In the genomic region with DNA sequence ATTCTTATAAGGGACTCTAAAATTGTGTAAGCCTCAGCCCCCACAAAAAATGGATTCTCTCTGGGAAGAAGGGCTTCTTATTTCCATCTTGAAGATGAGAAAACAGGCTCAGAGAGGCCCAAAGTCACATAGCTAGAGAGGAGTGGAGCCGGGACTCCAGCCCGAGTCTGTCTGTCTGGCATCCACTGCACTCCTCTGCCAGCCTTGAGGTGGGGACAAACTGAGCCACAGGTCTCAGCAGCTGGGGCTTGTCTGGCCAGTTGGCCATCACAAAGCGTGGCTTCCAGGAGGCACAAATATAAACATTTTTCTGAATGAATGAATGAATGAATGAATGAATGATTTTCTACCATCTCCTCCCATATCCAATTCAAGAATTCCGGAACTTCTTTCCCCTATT, we compare ENCODE assay signal across 38 cellular contexts. TPM values are rescaled to one million over a fixed set of nuclear protein-coding genes. Genes with fewer than 3 reads are reported as not detected.
"Had no signal": no experiment of that assay in that cellular context is flagged by ENCODE, and none has a peak within 500 bp of the region (broad histone marks: within the 10 kb centered on the region; RNA-seq: fewer than 3 reads in every experiment).

No MANE protein-coding gene starts in this region.

- H3K27me3 Mint-ChIP-seq: activated naive CD8-positive, alpha-beta T cell treated with anti-CD3 and anti-CD28 coated beads, Interleukin-2, amount 50 U/mL, for 24 hours had no signal

- H3K27ac ChIP-seq: adrenal gland, ascending aorta, body of pancreas, brain microvascular endothelial cell, breast epithelium, cardiac muscle cell had no signal

- H3K36me3 Mint-ChIP-seq: activated naive CD4-positive, alpha-beta T cell treated with anti-CD3 and anti-CD28 coated beads, Interleukin-2, amount 10 ng/mL, durations not matched to agents 7 days and 5 days; activated naive CD4-positive, alpha-beta T cell treated with anti-CD3 and anti-CD28 coated beads, Interleukin-2, amount 50 U/mL, for 24 hours; activated naive CD4-positive, alpha-beta T cell treated with anti-CD3 and anti-CD28 coated beads, Interleukin-2, amount 50 U/mL, for 72 hours; activated naive CD8-positive, alpha-beta T cell; activated naive CD8-positive, alpha-beta T cell treated with anti-CD3 and anti-CD28 coated beads for 36 hours; activated naive CD8-positive, alpha-beta T cell treated with anti-CD3 and anti-CD28 coated beads, Interleukin-2, amount 10 ng/mL, durations not matched to agents 7 days and 5 days; brain had no signal

- H3K9me3 ChIP-seq: adrenal gland, ascending aorta, body of pancreas, breast epithelium had no signal

- H3K27me3 ChIP-seq: adrenal gland, ascending aorta, body of pancreas, cardiac muscle cell had no signal

- H3K4me3 Mint-ChIP-seq: activated naive CD4-positive, alpha-beta T cell treated with anti-CD3 and anti-CD28 coated beads for 36 hours; activated naive CD4-positive, alpha-beta T cell treated with anti-CD3 and anti-CD28 coated beads, Interleukin-2, amount 10 ng/mL, durations not matched to agents 7 days and 5 days; activated naive CD4-positive, alpha-beta T cell treated with anti-CD3 and anti-CD28 coated beads, Interleukin-2, amount 50 U/mL, for 24 hours; activated naive CD8-positive, alpha-beta T cell; activated naive CD8-positive, alpha-beta T cell treated with anti-CD3 and anti-CD28 coated beads for 36 hours; activated naive CD8-positive, alpha-beta T cell treated with anti-CD3 and anti-CD28 coated beads, Interleukin-2, amount 10 ng/mL, durations not matched to agents 7 days and 5 days; activated naive CD8-positive, alpha-beta T cell treated with anti-CD3 and anti-CD28 coated beads, Interleukin-2, amount 50 U/mL, for 24 hours; activated T-cell treated with anti-CD3 and anti-CD28 coated beads, Interleukin-2, amount 50 U/mL, for 24 hours; activated T-cell treated with anti-CD3 and anti-CD28 coated beads, Interleukin-2, amount 50 U/mL, for 4 hours; activated T-cell treated with anti-CD3 and anti-CD28 coated beads, Interleukin-2, amount 50 U/mL, for 72 hours; activated T-helper 1 cell treated with anti-CD3 and anti-CD28 coated beads, Interleukin-12 subunit alpha, Interleukin-12 subunit beta, Interleukin-2, Interleukin-4 antibody, amounts not matched to agents 30 ng/mL and 10 ng/mL and 1 ng/mL, durations not matched to agents 14 hours and 24 hours and 36 hours; activated T-helper 17 cell treated with anti-CD3 and anti-CD28 coated beads, Interleukin-2, amount 50 U/mL, for 72 hours; brain; central memory CD8-positive, alpha-beta T cell had no signal

- ATAC-seq: activated naive CD4-positive, alpha-beta T cell treated with anti-CD3 and anti-CD28 coated beads, Interleukin-2, amount 50 U/mL, for 72 hours; activated naive CD8-positive, alpha-beta T cell treated with anti-CD3 and anti-CD28 coated beads, Interleukin-2, amount 50 U/mL, for 24 hours; activated T-cell treated with anti-CD3 and anti-CD28 coated beads, Interleukin-2, amount 50 U/mL, for 4 hours; activated T-cell treated with anti-CD3 and anti-CD28 coated beads, Interleukin-2, amount 50 U/mL, for 72 hours; activated T-helper 17 cell treated with anti-CD3 and anti-CD28 coated beads, Interleukin-2, amount 50 U/mL, for 72 hours; body of pancreas had no signal

- H3K27ac Mint-ChIP-seq: activated naive CD4-positive, alpha-beta T cell treated with anti-CD3 and anti-CD28 coated beads for 36 hours; activated naive CD4-positive, alpha-beta T cell treated with anti-CD3 and anti-CD28 coated beads, Interleukin-2, amount 10 ng/mL, durations not matched to agents 7 days and 5 days; activated naive CD4-positive, alpha-beta T cell treated with anti-CD3 and anti-CD28 coated beads, Interleukin-2, amount 50 U/mL, for 24 hours; activated naive CD4-positive, alpha-beta T cell treated with anti-CD3 and anti-CD28 coated beads, Interleukin-2, amount 50 U/mL, for 72 hours; activated naive CD8-positive, alpha-beta T cell; activated naive CD8-positive, alpha-beta T cell treated with anti-CD3 and anti-CD28 coated beads for 36 hours; activated naive CD8-positive, alpha-beta T cell treated with anti-CD3 and anti-CD28 coated beads, Interleukin-2, amount 10 ng/mL, durations not matched to agents 7 days and 5 days; activated naive CD8-positive, alpha-beta T cell treated with anti-CD3 and anti-CD28 coated beads, Interleukin-2, amount 50 U/mL, for 24 hours; activated T-cell treated with anti-CD3 and anti-CD28 coated beads, Interleukin-2, amount 50 U/mL, for 24 hours; activated T-cell treated with anti-CD3 and anti-CD28 coated beads, Interleukin-2, amount 50 U/mL, for 72 hours; activated T-helper 1 cell treated with anti-CD3 and anti-CD28 coated beads, Interleukin-12 subunit alpha, Interleukin-12 subunit beta, Interleukin-2, Interleukin-4 antibody, amounts not matched to agents 30 ng/mL and 10 ng/mL and 1 ng/mL, durations not matched to agents 14 hours and 24 hours and 36 hours; activated T-helper 17 cell treated with anti-CD3 and anti-CD28 coated beads, Interleukin-2, amount 50 U/mL, for 72 hours; activated T-helper 2 cell treated with anti-CD3 and anti-CD28 coated beads, Interferon-gamma antibody, Interleukin-2, Interleukin-4, amounts not matched to agents 10 μg/mL and 5 μg/mL and 100 μg/mL, durations not matched to agents 14 hours and 24 hours and 36 hours; brain had no signal

- H3K36me3 ChIP-seq: adrenal gland, ascending aorta, brain microvascular endothelial cell, breast epithelium, cardiac muscle cell had no signal

- H3K4me3 ChIP-seq: adrenal gland, ascending aorta, body of pancreas, breast epithelium, cardiac muscle cell had no signal

- H3K9me3 Mint-ChIP-seq: activated naive CD4-positive, alpha-beta T cell treated with anti-CD3 and anti-CD28 coated beads for 36 hours; activated naive CD4-positive, alpha-beta T cell treated with anti-CD3 and anti-CD28 coated beads, Interleukin-2, amount 50 U/mL, for 24 hours; activated naive CD8-positive, alpha-beta T cell treated with anti-CD3 and anti-CD28 coated beads for 36 hours; activated naive CD8-positive, alpha-beta T cell treated with anti-CD3 and anti-CD28 coated beads, Interleukin-2, amount 10 ng/mL, durations not matched to agents 7 days and 5 days; activated T-cell treated with anti-CD3 and anti-CD28 coated beads, Interleukin-2, amount 50 U/mL, for 4 hours; activated T-helper 1 cell treated with anti-CD3 and anti-CD28 coated beads, Interleukin-12 subunit alpha, Interleukin-12 subunit beta, Interleukin-2, Interleukin-4 antibody, amounts not matched to agents 30 ng/mL and 10 ng/mL and 1 ng/mL, durations not matched to agents 14 hours and 24 hours and 36 hours; activated T-helper 17 cell treated with anti-CD3 and anti-CD28 coated beads, Interleukin-2, amount 50 U/mL, for 72 hours; activated T-helper 2 cell treated with anti-CD3 and anti-CD28 coated beads, Interferon-gamma antibody, Interleukin-2, Interleukin-4, amounts not matched to agents 10 μg/mL and 5 μg/mL and 100 μg/mL, durations not matched to agents 14 hours and 24 hours and 36 hours; central memory CD8-positive, alpha-beta T cell had no signal

- H3K4me1 ChIP-seq: adrenal gland, ascending aorta, body of pancreas, breast epithelium had no signal

- H3K4me1 Mint-ChIP-seq: activated naive CD4-positive, alpha-beta T cell treated with anti-CD3 and anti-CD28 coated beads, Interleukin-2, amount 10 ng/mL, durations not matched to agents 7 days and 5 days; activated naive CD4-positive, alpha-beta T cell treated with anti-CD3 and anti-CD28 coated beads, Interleukin-2, amount 50 U/mL, for 24 hours; activated naive CD8-positive, alpha-beta T cell treated with anti-CD3 and anti-CD28 coated beads for 36 hours; activated naive CD8-positive, alpha-beta T cell treated with anti-CD3 and anti-CD28 coated beads, Interleukin-2, amount 10 ng/mL, durations not matched to agents 7 days and 5 days; activated naive CD8-positive, alpha-beta T cell treated with anti-CD3 and anti-CD28 coated beads, Interleukin-2, amount 50 U/mL, for 24 hours; activated T-helper 17 cell treated with anti-CD3 and anti-CD28 coated beads, Interleukin-2, amount 50 U/mL, for 72 hours; central memory CD8-positive, alpha-beta T cell had no signal

- DNase-seq: activated effector memory CD4-positive, alpha-beta T cell treated with anti-CD3 and anti-CD28 coated beads, Interleukin-2, amount 50 U/mL, for 16 hours; activated effector memory CD4-positive, alpha-beta T cell treated with Interleukin-2 at 50 U/mL for 16 hours; activated gamma-delta T cell; activated gamma-delta T cell treated with Interleukin-2 at 50 U/mL for 16 hours; activated naive CD4-positive, alpha-beta T cell; activated naive CD4-positive, alpha-beta T cell treated with anti-CD3 and anti-CD28 coated beads for 36 hours; activated naive CD4-positive, alpha-beta T cell treated with anti-CD3 and anti-CD28 coated beads, Interleukin-2, amount 10 ng/mL, durations not matched to agents 7 days and 5 days; activated naive CD4-positive, alpha-beta T cell treated with anti-CD3 and anti-CD28 coated beads, Interleukin-2, amount 50 U/mL, for 16 hours; activated naive CD4-positive, alpha-beta T cell treated with Interleukin-2 at 50 U/mL for 16 hours; activated naive CD8-positive, alpha-beta T cell treated with anti-CD3 and anti-CD28 coated beads for 36 hours; activated naive CD8-positive, alpha-beta T cell treated with anti-CD3 and anti-CD28 coated beads, Interleukin-2, amount 10 ng/mL, durations not matched to agents 7 days and 5 days; activated naive CD8-positive, alpha-beta T cell treated with anti-CD3 and anti-CD28 coated beads, Interleukin-2, amount 50 U/mL, for 24 hours; activated T-cell treated with anti-CD3 and anti-CD28 coated beads, Interleukin-2, amount 50 U/mL, for 1 hour; activated T-cell treated with anti-CD3 and anti-CD28 coated beads, Interleukin-2, amount 50 U/mL, for 24 hours; activated T-cell treated with anti-CD3 and anti-CD28 coated beads, Interleukin-2, amount 50 U/mL, for 4 hours; activated T-cell treated with anti-CD3 and anti-CD28 coated beads, Interleukin-2, amount 50 U/mL, for 48 hours; activated T-cell treated with anti-CD3 and anti-CD28 coated beads, Interleukin-2, amount 50 U/mL, for 72 hours; adrenal gland; amniotic stem cell; amygdala; anterior cingulate cortex; aorta; body of pancreas; brain microvascular endothelial cell; caudate nucleus; central memory CD4-positive, alpha-beta T cell; cerebellar nuclear complex had no signal

RNA-seq across cellular contexts. Expression of a gene that starts 42.9 kb away (rescaled TPM):
- total RNA-seq: activated naive CD4-positive, alpha-beta T cell treated with anti-CD3 and anti-CD28 coated beads for 36 hours; activated naive CD4-positive, alpha-beta T cell treated with anti-CD3 and anti-CD28 coated beads, Interleukin-2, amount 50 U/mL, for 72 hours; activated naive CD8-positive, alpha-beta T cell treated with anti-CD3 and anti-CD28 coated beads for 36 hours; activated naive CD8-positive, alpha-beta T cell treated with anti-CD3 and anti-CD28 coated beads, Interleukin-2, amount 10 ng/mL, durations not matched to agents 7 days and 5 days; activated T-cell treated with anti-CD3 and anti-CD28 coated beads, Interleukin-2, amount 50 U/mL, for 4 hours; activated T-helper 1 cell treated with anti-CD3 and anti-CD28 coated beads, Interleukin-12 subunit alpha, Interleukin-12 subunit beta, Interleukin-2, Interleukin-4 antibody, amounts not matched to agents 30 ng/mL and 10 ng/mL and 1 ng/mL, durations not matched to agents 14 hours and 24 hours and 36 hours; activated T-helper 2 cell treated with anti-CD3 and anti-CD28 coated beads, Interferon-gamma antibody, Interleukin-2, Interleukin-4, amounts not matched to agents 10 μg/mL and 5 μg/mL and 100 μg/mL, durations not matched to agents 14 hours and 24 hours and 36 hours had no signal
- polyA plus RNA-seq: cardiac muscle cell had no signal
